1 cellular context compared by ENCODE assay signal in the genomic region with DNA sequence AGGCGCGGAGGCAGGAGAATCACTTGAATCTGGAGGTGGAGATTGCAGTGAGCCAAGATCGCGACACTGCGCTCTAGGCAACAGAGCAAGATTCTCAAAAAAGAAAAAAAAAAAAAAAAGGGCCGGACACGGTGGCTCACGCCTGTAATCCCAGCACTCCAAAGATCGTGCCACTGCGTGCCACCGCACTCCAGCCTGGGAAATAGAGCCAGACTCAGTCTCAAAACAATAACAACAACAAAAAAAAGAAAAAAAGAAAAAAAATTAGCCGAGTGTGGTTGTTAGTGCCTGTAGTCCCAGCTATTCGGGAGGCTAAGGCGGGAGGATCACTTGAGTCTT.
TF ChIP-seq lines count a peak whose summit lies in the region.

No MANE protein-coding gene starts in this region.

TF ChIP-seq in SK-N-SH treated with all-trans-retinoic acid at 6 μM for 48 hours, 23 proteins besides CTCF, POLR2A, EP300 and RAD21 (continued from another document):
- TF ChIP-seq, protein P1, sequence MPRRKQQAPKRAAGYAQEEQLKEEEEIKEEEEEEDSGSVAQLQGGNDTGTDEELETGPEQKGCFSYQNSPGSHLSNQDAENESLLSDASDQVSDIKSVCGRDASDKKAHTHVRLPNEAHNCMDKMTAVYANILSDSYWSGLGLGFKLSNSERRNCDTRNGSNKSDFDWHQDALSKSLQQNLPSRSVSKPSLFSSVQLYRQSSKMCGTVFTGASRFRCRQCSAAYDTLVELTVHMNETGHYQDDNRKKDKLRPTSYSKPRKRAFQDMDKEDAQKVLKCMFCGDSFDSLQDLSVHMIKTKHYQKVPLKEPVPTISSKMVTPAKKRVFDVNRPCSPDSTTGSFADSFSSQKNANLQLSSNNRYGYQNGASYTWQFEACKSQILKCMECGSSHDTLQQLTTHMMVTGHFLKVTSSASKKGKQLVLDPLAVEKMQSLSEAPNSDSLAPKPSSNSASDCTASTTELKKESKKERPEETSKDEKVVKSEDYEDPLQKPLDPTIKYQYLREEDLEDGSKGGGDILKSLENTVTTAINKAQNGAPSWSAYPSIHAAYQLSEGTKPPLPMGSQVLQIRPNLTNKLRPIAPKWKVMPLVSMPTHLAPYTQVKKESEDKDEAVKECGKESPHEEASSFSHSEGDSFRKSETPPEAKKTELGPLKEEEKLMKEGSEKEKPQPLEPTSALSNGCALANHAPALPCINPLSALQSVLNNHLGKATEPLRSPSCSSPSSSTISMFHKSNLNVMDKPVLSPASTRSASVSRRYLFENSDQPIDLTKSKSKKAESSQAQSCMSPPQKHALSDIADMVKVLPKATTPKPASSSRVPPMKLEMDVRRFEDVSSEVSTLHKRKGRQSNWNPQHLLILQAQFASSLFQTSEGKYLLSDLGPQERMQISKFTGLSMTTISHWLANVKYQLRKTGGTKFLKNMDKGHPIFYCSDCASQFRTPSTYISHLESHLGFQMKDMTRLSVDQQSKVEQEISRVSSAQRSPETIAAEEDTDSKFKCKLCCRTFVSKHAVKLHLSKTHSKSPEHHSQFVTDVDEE (CRISPR knock-in tag; IDR thresholded peaks at IDR 0.05), result no peak
- TF ChIP-seq, protein P2, sequence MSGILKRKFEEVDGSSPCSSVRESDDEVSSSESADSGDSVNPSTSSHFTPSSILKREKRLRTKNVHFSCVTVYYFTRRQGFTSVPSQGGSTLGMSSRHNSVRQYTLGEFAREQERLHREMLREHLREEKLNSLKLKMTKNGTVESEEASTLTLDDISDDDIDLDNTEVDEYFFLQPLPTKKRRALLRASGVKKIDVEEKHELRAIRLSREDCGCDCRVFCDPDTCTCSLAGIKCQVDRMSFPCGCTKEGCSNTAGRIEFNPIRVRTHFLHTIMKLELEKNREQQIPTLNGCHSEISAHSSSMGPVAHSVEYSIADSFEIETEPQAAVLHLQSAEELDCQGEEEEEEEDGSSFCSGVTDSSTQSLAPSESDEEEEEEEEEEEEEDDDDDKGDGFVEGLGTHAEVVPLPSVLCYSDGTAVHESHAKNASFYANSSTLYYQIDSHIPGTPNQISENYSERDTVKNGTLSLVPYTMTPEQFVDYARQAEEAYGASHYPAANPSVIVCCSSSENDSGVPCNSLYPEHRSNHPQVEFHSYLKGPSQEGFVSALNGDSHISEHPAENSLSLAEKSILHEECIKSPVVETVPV (CRISPR knock-in tag; IDR thresholded peaks at IDR 0.05), result no peak
- TF ChIP-seq CSDC2 (CRISPR knock-in tag; IDR thresholded peaks at IDR 0.05), result no peak
- TF ChIP-seq ZFP30 (CRISPR knock-in tag; IDR thresholded peaks at IDR 0.05), result no peak
- no peak for TF ChIP-seq GLIS3 (CRISPR knock-in tag; IDR thresholded peaks at IDR 0.05)
- no peak for TF ChIP-seq BACH2 (CRISPR knock-in tag; IDR thresholded peaks at IDR 0.05; ENCODE audit: borderline replicate concordance)
TF ChIP-seq in SK-N-SH treated with all-trans-retinoic acid at 6 μM for 48 hours: peak in this region for 0.
